In genomic region chr1:11058595-11059165, GRCh38 we compare ENCODE assay signal across 1 cellular context.
TF ChIP-seq lines count a peak whose summit lies in the region.

No MANE protein-coding gene starts in this region.

TF ChIP-seq in HEK293, 187 proteins besides CTCF, POLR2A, EP300 and RAD21 (continued from another document):
- 0 out of 2 replicates have a peak, but pooled peaks have one; percentile 42 for TF ChIP-seq ZNF362 (tag by site-specific recombination; IDR thresholded peaks at IDR 0.05)
